ENCODE assay signal across 1 cellular context in the genomic region with DNA sequence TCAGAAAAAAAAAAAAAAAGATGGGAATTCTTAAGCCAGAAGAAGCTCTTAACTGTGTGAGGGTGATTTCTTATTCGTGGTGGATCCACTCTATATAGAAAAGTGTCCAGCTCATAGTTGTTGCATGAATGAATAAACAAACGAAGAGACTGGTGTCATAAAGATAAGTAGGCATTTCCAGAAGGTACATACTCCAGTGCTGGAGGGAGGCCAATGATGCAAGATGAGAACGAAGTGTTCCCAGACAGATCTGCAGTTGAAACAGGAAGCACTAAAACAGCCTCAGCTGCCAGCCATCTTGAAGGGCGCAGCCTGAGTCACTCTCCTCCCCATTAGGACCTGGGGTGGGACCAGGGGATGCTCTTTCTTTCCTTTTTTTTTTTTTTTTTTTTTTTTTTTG.
TF ChIP-seq lines count a peak whose summit lies in the region.

No MANE protein-coding gene starts in this region.

TF ChIP-seq in K562, 482 proteins besides CTCF, POLR2A, EP300 and RAD21 (continued from another document and continues in another):
- TF ChIP-seq, protein P1, sequence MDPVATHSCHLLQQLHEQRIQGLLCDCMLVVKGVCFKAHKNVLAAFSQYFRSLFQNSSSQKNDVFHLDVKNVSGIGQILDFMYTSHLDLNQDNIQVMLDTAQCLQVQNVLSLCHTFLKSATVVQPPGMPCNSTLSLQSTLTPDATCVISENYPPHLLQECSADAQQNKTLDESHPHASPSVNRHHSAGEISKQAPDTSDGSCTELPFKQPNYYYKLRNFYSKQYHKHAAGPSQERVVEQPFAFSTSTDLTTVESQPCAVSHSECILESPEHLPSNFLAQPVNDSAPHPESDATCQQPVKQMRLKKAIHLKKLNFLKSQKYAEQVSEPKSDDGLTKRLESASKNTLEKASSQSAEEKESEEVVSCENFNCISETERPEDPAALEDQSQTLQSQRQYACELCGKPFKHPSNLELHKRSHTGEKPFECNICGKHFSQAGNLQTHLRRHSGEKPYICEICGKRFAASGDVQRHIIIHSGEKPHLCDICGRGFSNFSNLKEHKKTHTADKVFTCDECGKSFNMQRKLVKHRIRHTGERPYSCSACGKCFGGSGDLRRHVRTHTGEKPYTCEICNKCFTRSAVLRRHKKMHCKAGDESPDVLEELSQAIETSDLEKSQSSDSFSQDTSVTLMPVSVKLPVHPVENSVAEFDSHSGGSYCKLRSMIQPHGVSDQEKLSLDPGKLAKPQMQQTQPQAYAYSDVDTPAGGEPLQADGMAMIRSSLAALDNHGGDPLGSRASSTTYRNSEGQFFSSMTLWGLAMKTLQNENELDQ (CRISPR knock-in tag; IDR thresholded peaks at IDR 0.05; ENCODE audit: borderline replicate concordance): no peak
- TF ChIP-seq, protein P2, sequence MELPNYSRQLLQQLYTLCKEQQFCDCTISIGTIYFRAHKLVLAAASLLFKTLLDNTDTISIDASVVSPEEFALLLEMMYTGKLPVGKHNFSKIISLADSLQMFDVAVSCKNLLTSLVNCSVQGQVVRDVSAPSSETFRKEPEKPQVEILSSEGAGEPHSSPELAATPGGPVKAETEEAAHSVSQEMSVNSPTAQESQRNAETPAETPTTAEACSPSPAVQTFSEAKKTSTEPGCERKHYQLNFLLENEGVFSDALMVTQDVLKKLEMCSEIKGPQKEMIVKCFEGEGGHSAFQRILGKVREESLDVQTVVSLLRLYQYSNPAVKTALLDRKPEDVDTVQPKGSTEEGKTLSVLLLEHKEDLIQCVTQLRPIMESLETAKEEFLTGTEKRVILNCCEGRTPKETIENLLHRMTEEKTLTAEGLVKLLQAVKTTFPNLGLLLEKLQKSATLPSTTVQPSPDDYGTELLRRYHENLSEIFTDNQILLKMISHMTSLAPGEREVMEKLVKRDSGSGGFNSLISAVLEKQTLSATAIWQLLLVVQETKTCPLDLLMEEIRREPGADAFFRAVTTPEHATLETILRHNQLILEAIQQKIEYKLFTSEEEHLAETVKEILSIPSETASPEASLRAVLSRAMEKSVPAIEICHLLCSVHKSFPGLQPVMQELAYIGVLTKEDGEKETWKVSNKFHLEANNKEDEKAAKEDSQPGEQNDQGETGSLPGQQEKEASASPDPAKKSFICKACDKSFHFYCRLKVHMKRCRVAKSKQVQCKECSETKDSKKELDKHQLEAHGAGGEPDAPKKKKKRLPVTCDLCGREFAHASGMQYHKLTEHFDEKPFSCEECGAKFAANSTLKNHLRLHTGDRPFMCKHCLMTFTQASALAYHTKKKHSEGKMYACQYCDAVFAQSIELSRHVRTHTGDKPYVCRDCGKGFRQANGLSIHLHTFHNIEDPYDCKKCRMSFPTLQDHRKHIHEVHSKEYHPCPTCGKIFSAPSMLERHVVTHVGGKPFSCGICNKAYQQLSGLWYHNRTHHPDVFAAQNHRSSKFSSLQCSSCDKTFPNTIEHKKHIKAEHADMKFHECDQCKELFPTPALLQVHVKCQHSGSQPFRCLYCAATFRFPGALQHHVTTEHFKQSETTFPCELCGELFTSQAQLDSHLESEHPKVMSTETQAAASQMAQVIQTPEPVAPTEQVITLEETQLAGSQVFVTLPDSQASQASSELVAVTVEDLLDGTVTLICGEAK (IDR thresholded peaks at IDR 0.05): no peak
- TF ChIP-seq, protein P2 (CRISPR knock-in tag; IDR thresholded peaks at IDR 0.05): no peak
- TF ChIP-seq HDAC8 (tag; IDR thresholded peaks at IDR 0.05) (no peak), SP1 (CRISPR knock-in tag; IDR thresholded peaks at IDR 0.05) (no peak), NR2C2 (CRISPR knock-in tag; IDR thresholded peaks at IDR 0.05) (no peak), NR2C2 (tag; IDR thresholded peaks at IDR 0.05) (0 out of 2 replicates have a peak, but pooled peaks have one; percentile 31), TAF15 (IDR thresholded peaks at IDR 0.05; ENCODE audit: low read depth, low read length) (no peak), ZBTB17 (CRISPR knock-in tag; IDR thresholded peaks at IDR 0.05) (no peak), TFAM (CRISPR knock-in tag; conservative IDR thresholded peaks at IDR 0.05) (no peak), MAZ (CRISPR knock-in tag; conservative IDR thresholded peaks at IDR 0.05 in 1 of 2, IDR thresholded peaks at IDR 0.05 in 1 of 2) (no peak), DMBX1 (CRISPR knock-in tag; IDR thresholded peaks at IDR 0.05; ENCODE audit: borderline replicate concordance) (no peak), JUND (IDR thresholded peaks at IDR 0.05; ENCODE audit: borderline replicate concordance, low read depth, low read length) (0 out of 2 replicates have a peak, but pooled peaks have one; percentile 19), JUND (tag; IDR thresholded peaks at IDR 0.05; ENCODE audit: borderline replicate concordance, low read depth, low read length) (no peak; the same call in 2 of the 3 replicates), ZNF175 (CRISPR knock-in tag; IDR thresholded peaks at IDR 0.05; ENCODE audit: low read depth) (no peak), ZNF3 (CRISPR knock-in tag; IDR thresholded peaks at IDR 0.05) (0 out of 2 replicates have a peak, but pooled peaks have one; percentile 39), SMARCA5 (IDR thresholded peaks at IDR 0.05) (no peak), ARID1B (IDR thresholded peaks at IDR 0.05) (peak; percentile 18; the same call in 1 of the 2 replicates), CEBPG (CRISPR knock-in tag; IDR thresholded peaks at IDR 0.05) (no peak), CEBPG (tag; conservative IDR thresholded peaks at IDR 0.05 in 1 of 2, IDR thresholded peaks at IDR 0.05 in 1 of 2) (peak in 1 of 2 experiments; percentile 74; a peak in 2 of 4 replicates), EWSR1 (IDR thresholded peaks at IDR 0.05; ENCODE audit: borderline replicate concordance, low read depth, partially characterized antibody) (no peak), GABPA (tag; conservative IDR thresholded peaks at IDR 0.05; ENCODE audit: low read depth) (peak; percentile 41), BMI1 (IDR thresholded peaks at IDR 0.05; ENCODE audit: low read length) (no peak), OTX1 (CRISPR knock-in tag; IDR thresholded peaks at IDR 0.05) (no peak), CBFA2T3 (IDR thresholded peaks at IDR 0.05) (no peak), KHSRP (IDR thresholded peaks at IDR 0.05) (no peak), CTBP1 (IDR thresholded peaks at IDR 0.05; ENCODE audit: borderline replicate concordance) (0 out of 2 replicates have a peak, but pooled peaks have one; percentile 31)
- TF ChIP-seq, protein P3, sequence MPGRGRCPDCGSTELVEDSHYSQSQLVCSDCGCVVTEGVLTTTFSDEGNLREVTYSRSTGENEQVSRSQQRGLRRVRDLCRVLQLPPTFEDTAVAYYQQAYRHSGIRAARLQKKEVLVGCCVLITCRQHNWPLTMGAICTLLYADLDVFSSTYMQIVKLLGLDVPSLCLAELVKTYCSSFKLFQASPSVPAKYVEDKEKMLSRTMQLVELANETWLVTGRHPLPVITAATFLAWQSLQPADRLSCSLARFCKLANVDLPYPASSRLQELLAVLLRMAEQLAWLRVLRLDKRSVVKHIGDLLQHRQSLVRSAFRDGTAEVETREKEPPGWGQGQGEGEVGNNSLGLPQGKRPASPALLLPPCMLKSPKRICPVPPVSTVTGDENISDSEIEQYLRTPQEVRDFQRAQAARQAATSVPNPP (IDR thresholded peaks at IDR 0.05; ENCODE audit: borderline replicate concordance, insufficient read depth, insufficient read length): no peak
- TF ChIP-seq, protein P4, sequence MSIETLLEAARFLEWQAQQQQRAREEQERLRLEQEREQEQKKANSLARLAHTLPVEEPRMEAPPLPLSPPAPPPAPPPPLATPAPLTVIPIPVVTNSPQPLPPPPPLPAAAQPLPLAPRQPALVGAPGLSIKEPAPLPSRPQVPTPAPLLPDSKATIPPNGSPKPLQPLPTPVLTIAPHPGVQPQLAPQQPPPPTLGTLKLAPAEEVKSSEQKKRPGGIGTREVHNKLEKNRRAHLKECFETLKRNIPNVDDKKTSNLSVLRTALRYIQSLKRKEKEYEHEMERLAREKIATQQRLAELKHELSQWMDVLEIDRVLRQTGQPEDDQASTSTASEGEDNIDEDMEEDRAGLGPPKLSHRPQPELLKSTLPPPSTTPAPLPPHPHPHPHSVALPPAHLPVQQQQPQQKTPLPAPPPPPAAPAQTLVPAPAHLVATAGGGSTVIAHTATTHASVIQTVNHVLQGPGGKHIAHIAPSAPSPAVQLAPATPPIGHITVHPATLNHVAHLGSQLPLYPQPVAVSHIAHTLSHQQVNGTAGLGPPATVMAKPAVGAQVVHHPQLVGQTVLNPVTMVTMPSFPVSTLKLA (conservative IDR thresholded peaks at IDR 0.05): no peak
- TF ChIP-seq, protein P5, sequence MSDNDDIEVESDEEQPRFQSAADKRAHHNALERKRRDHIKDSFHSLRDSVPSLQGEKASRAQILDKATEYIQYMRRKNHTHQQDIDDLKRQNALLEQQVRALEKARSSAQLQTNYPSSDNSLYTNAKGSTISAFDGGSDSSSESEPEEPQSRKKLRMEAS (CRISPR knock-in tag; IDR thresholded peaks at IDR 0.05): no peak
- TF ChIP-seq, protein P6, sequence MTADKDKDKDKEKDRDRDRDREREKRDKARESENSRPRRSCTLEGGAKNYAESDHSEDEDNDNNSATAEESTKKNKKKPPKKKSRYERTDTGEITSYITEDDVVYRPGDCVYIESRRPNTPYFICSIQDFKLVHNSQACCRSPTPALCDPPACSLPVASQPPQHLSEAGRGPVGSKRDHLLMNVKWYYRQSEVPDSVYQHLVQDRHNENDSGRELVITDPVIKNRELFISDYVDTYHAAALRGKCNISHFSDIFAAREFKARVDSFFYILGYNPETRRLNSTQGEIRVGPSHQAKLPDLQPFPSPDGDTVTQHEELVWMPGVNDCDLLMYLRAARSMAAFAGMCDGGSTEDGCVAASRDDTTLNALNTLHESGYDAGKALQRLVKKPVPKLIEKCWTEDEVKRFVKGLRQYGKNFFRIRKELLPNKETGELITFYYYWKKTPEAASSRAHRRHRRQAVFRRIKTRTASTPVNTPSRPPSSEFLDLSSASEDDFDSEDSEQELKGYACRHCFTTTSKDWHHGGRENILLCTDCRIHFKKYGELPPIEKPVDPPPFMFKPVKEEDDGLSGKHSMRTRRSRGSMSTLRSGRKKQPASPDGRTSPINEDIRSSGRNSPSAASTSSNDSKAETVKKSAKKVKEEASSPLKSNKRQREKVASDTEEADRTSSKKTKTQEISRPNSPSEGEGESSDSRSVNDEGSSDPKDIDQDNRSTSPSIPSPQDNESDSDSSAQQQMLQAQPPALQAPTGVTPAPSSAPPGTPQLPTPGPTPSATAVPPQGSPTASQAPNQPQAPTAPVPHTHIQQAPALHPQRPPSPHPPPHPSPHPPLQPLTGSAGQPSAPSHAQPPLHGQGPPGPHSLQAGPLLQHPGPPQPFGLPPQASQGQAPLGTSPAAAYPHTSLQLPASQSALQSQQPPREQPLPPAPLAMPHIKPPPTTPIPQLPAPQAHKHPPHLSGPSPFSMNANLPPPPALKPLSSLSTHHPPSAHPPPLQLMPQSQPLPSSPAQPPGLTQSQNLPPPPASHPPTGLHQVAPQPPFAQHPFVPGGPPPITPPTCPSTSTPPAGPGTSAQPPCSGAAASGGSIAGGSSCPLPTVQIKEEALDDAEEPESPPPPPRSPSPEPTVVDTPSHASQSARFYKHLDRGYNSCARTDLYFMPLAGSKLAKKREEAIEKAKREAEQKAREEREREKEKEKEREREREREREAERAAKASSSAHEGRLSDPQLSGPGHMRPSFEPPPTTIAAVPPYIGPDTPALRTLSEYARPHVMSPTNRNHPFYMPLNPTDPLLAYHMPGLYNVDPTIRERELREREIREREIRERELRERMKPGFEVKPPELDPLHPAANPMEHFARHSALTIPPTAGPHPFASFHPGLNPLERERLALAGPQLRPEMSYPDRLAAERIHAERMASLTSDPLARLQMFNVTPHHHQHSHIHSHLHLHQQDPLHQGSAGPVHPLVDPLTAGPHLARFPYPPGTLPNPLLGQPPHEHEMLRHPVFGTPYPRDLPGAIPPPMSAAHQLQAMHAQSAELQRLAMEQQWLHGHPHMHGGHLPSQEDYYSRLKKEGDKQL (CRISPR knock-in tag; IDR thresholded peaks at IDR 0.05; ENCODE audit: borderline replicate concordance): no peak
